Comparison of ENCODE assay signal across 9 cellular contexts in the genomic region with DNA sequence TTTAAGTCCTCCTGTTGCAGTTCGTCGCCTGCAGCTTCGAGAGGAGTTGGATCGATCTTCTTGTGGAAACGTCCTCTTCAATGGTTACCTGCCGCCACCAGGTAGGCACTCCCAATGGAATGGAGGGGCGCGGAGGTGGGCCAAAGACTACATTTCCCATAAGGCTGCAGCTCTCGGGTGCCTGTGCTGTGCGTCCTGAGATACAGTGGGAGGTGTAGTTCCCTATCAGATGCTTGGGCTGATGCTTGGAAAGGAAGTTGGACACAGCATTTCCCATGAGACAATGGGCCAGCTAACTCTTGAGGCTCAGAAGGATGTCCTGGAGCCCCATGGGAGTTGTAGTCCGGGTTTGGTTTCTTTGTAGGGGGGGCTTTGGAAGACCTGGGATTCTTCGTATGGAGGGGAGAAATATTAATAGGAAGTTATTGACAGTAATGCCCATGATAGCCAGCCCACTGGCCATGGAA. TPM values are rescaled to one million over a fixed set of nuclear protein-coding genes. Genes with fewer than 3 reads are reported as not detected.
DNase-seq lines count a peak whose midpoint lies in the region; FAIRE-seq and TF ChIP-seq lines count a peak whose summit lies in the region.
"Had no signal": no experiment of that assay in that cellular context is flagged by ENCODE, and none has a peak within 500 bp of the region (broad histone marks: within the 10 kb centered on the region; RNA-seq: fewer than 3 reads in every experiment).

No MANE protein-coding gene starts in this region.

- POLR2A ChIA-PET in MCF 10A (lab: Yijun Ruan, JAX) = interaction anchor here (0.6 to 1.3 kb wide), 2 partner anchors 8 to 984 kb away, joined by 4 read pairs; no protein-coding TSS in a partner anchor

- intact Hi-C loops in MCF 10A (cut with micrococcal nuclease) = no loop called here
- intact Hi-C loops in breast epithelium (cut with DNase I; ENCODE audit: low total_unique reads) = no loop called here
- intact Hi-C loops in sigmoid colon (cut with DNase I) = no loop called here

- H3K9me3 Mint-ChIP-seq in MCF 10A (ENCODE audit: unreplicated experiment) (no peaks in the 10 kb centered on the region), endodermal cell (no peaks in the 10 kb centered on the region)

- no peak overlapping the region for H2AFZ ChIP-seq in OCI-LY1 (ENCODE audit: low read length)

- H3K27ac ChIP-seq in breast epithelium (no peak overlapping the region), OCI-LY1 (ENCODE audit: low read depth, low read length, poor library complexity, severe bottlenecking) (no peak overlapping the region), endodermal cell (ENCODE audit: low read depth, low read length) (no peak overlapping the region), sigmoid colon (no peak overlapping the region)
- H3K27ac ChIP-seq: thoracic aorta had no signal

- H3K36me3 Mint-ChIP-seq in MCF 10A (ENCODE audit: insufficient read depth, unreplicated experiment) (peaks cover 22% of the 10 kb centered on the region), endodermal cell (ENCODE audit: low read depth) (peaks cover 30% of the 10 kb centered on the region)

- TF ChIP-seq EP300 in sigmoid colon (IDR thresholded peaks at IDR 0.05) = no peak

- FAIRE-seq in urothelium cell line (lab: Jason Lieb, UNC) = no peak

- H3K27me3 Mint-ChIP-seq in MCF 10A (ENCODE audit: insufficient read depth, unreplicated experiment) (no peaks in the 10 kb centered on the region), endodermal cell (ENCODE audit: insufficient read depth) (no peaks in the 10 kb centered on the region)

- H3K4me2 ChIP-seq in OCI-LY1 (ENCODE audit: low read length) = 0 out of 2 replicates have a peak overlapping the region, but pooled peaks have one; percentile 94

- TF ChIP-seq CTCF in MCF 10A (IDR thresholded peaks at IDR 0.05; ENCODE audit: unreplicated experiment) (no peak), breast epithelium (IDR thresholded peaks at IDR 0.05) (no peak), OCI-LY1 (IDR thresholded peaks at IDR 0.05; ENCODE audit: low read length) (no peak), endodermal cell (conservative IDR thresholded peaks at IDR 0.05) (no peak), sigmoid colon (IDR thresholded peaks at IDR 0.05) (no peak)

- DNase-seq in MCF 10A (ENCODE audit: unreplicated experiment) (no peak), breast epithelium (ENCODE audit: low spot score in 2 of 2) (no peak), endodermal cell (peak; percentile 90), urothelium cell line (ENCODE audit: low spot score) (peak; percentile 52), NCI-H187 treated with DMSO at 0.1 percent for 48 hours (lab: John Stamatoyannopoulos, UW) (no peak), sigmoid colon (no peak), COLO668 (lab: John Stamatoyannopoulos, UW; ENCODE audit: unreplicated experiment) (no peak)

- no peaks in the 10 kb centered on the region for H3K9me3 ChIP-seq in breast epithelium
- H3K9me3 ChIP-seq in OCI-LY1 (ENCODE audit: low read length) = no peaks in the 10 kb centered on the region
- H3K9me3 ChIP-seq in endodermal cell (ENCODE audit: control insufficient read depth, low read length) = no peaks in the 10 kb centered on the region
- no peaks in the 10 kb centered on the region for H3K9me3 ChIP-seq in sigmoid colon
- H3K9me3 ChIP-seq: thoracic aorta had no signal

- BruUV-seq in MCF 10A (replicated peaks; lab: Mats Ljungman, UMichigan) = no TSS peak

- H3K4me3 ChIP-seq in breast epithelium (no peak overlapping the region), OCI-LY1 (ENCODE audit: low read depth, low read length, poor library complexity, severe bottlenecking) (no peak overlapping the region), endodermal cell (ENCODE audit: low read length) (no peak overlapping the region), sigmoid colon (no peak overlapping the region)

- H3K27me3 ChIP-seq in breast epithelium = no peaks in the 10 kb centered on the region
- H3K27me3 ChIP-seq in OCI-LY1 (ENCODE audit: insufficient read depth, low read length) = no peaks in the 10 kb centered on the region
- H3K27me3 ChIP-seq in endodermal cell (ENCODE audit: control insufficient read depth, insufficient read depth, low read length, poor library complexity, severe bottlenecking) = no peaks in the 10 kb centered on the region
- H3K27me3 ChIP-seq in sigmoid colon = no peaks in the 10 kb centered on the region

- H3K4me3 Mint-ChIP-seq in MCF 10A (ENCODE audit: unreplicated experiment) = peak overlapping the region; percentile 83
- peak overlapping the region; percentile 78 for H3K4me3 Mint-ChIP-seq in endodermal cell

- no peak overlapping the region for H3K9ac ChIP-seq in OCI-LY1 (ENCODE audit: low read length)
- H3K9ac ChIP-seq in endodermal cell (ENCODE audit: extremely low read depth, low read length, poor library complexity, severe bottlenecking) = no peak overlapping the region

- no peaks in the 10 kb centered on the region for H3K36me3 ChIP-seq in breast epithelium
- H3K36me3 ChIP-seq in OCI-LY1 (ENCODE audit: insufficient read depth, low read length) = peaks cover 39% of the 10 kb centered on the region
- peaks cover 28% of the 10 kb centered on the region for H3K36me3 ChIP-seq in endodermal cell (ENCODE audit: control insufficient read depth, insufficient read depth, low read length)
- peaks cover 0 to 36% (median 13%) of the 10 kb centered on the region in 4 donors for H3K36me3 ChIP-seq in sigmoid colon

- TF ChIP-seq POLR2A in breast epithelium (IDR thresholded peaks at IDR 0.05) (no peak), sigmoid colon (IDR thresholded peaks at IDR 0.05) (no peak)

- CTCF ChIA-PET in MCF 10A (lab: Yijun Ruan, JAX) = interaction anchor here (1.0 to 1.4 kb wide), 3 partner anchors 7 to 115 kb away, joined by 3 to 4 read pairs (median 4); no protein-coding TSS in a partner anchor

- H3K27ac Mint-ChIP-seq in MCF 10A (ENCODE audit: low read depth, unreplicated experiment) (no peak overlapping the region), endodermal cell (no peak overlapping the region)

- H3F3A ChIP-seq in OCI-LY1 (ENCODE audit: insufficient read depth, low read length) = no peaks in the 10 kb centered on the region

- H4K20me1 ChIP-seq in OCI-LY1 (ENCODE audit: insufficient read depth, low read length) = no peaks in the 10 kb centered on the region

- WGBS in endodermal cell (ENCODE audit: insufficient coverage in 1 of 2, insufficient read length in 1 of 2), 2 experiments = 78 to 94% methylated on average over 9 to 12 of the region's 12 CpGs
- 90 to 91% methylated on average over 12 of the region's 12 CpGs for WGBS in sigmoid colon, 2 donors

- H3K79me2 ChIP-seq in OCI-LY1 (ENCODE audit: insufficient read depth, low read length) = no peaks in the 10 kb centered on the region

- peaks cover 11% of the 10 kb centered on the region for H3K4me1 Mint-ChIP-seq in MCF 10A (ENCODE audit: insufficient read depth, unreplicated experiment)
- H3K4me1 Mint-ChIP-seq in endodermal cell = peaks cover 3% of the 10 kb centered on the region

- H3K9me2 ChIP-seq in OCI-LY1 (ENCODE audit: low read depth, low read length) = no peaks in the 10 kb centered on the region

- no peaks in the 10 kb centered on the region for H3K4me1 ChIP-seq in breast epithelium
- peaks cover 21% of the 10 kb centered on the region for H3K4me1 ChIP-seq in OCI-LY1 (ENCODE audit: insufficient read depth, low read length, severe bottlenecking)
- H3K4me1 ChIP-seq in endodermal cell (ENCODE audit: control insufficient read depth, insufficient read depth, low read length) = no peaks in the 10 kb centered on the region
- H3K4me1 ChIP-seq in sigmoid colon = peaks cover 0 to 26% (median 14%) of the 10 kb centered on the region in 4 donors

RNA-seq across cellular contexts. Expression of gene SHKBP1, which starts 1.8 kb away (rescaled TPM):
- total RNA-seq in MCF 10A (2022) = 41.5 and 44.0 TPM in 2 replicates
- total RNA-seq in breast epithelium = 10 to 100 TPM; 25.8 to 42.9 (median 34.1) TPM
- 100 to 1,000 TPM; 110 TPM for total RNA-seq in endodermal cell
- 90.9 TPM for polyA plus RNA-seq in endodermal cell (2013, experiment 1 of 2)
- polyA plus RNA-seq in endodermal cell (2013, experiment 2 of 2) = 81.4 TPM
- 10 to 100 TPM; 15.9 to 36.3 (median 33.8) TPM for total RNA-seq in sigmoid colon
- 10 to 100 TPM; 50.2 to 81.0 (median 52.9) TPM for polyA plus RNA-seq in sigmoid colon

RNA-seq across cellular contexts. Expression of gene LTBP4, which starts 22.7 kb away (rescaled TPM):
- 76.4 and 103 TPM in 2 replicates for total RNA-seq in MCF 10A (2022)
- total RNA-seq in breast epithelium = 100 to 1,000 TPM in 1 of 3 donors, 10 to 100 TPM in 2; 52.7 to 130 (median 89.1) TPM
- total RNA-seq in endodermal cell = 100 to 1,000 TPM; 104 to 133 TPM
- polyA plus RNA-seq in endodermal cell (2013, experiment 1 of 2) = 219 TPM
- polyA plus RNA-seq in endodermal cell (2013, experiment 2 of 2) = 194 TPM
- total RNA-seq in sigmoid colon = 100 to 1,000 TPM; 107 to 206 (median 176) TPM
- 100 to 1,000 TPM in 1 of 3 donors, 10 to 100 TPM in 2; 31.9 to 118 (median 41.4) TPM for polyA plus RNA-seq in sigmoid colon

Comparison
In these comparisons a context has a peak if more than half of its experiments do, and no peak if none do; other contexts are left out.
1. DNase-seq: peak in endodermal cell (single experiment) and urothelium cell line (single experiment); none in MCF 10A (single experiment), breast epithelium (0 of 2), NCI-H187 treated with DMSO at 0.1 percent for 48 hours (single experiment), sigmoid colon (single experiment) and COLO668 (single experiment).